ENCODE assay signal across 16 cellular contexts in the genomic region with DNA sequence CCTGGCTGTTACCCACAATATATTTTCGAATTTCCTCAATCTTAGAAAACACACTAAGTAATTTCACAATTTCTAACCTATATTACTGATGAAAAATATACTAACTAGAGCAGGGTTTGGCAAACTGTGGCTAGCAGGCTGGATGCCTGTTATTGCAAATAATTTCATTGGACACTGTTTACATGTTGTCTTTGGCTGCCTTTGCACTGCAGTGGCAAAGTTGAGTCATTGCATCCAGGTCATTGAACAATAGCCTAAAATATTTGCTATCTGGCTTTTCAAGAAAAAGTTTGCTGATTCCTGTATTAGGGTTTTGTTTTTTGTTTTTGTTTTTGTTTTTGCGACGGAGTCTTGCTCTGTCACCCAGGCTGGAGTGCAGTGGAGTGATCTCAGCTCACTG. TPM values are rescaled to one million over a fixed set of nuclear protein-coding genes. Genes with fewer than 3 reads are reported as not detected.
A peak's percentile ranks its signal among the peaks of the same experiment; 100 is the strongest.
DNase-seq lines count a peak whose midpoint lies in the region; ATAC-seq, FAIRE-seq and TF ChIP-seq lines count a peak whose summit lies in the region.
"Had no signal": no experiment of that assay in that cellular context is flagged by ENCODE, and none has a peak within 500 bp of the region (broad histone marks: within the 10 kb centered on the region; RNA-seq: fewer than 3 reads in every experiment).

No MANE protein-coding gene starts in this region.

- ATAC-seq in GM18517 (IDR thresholded peaks at IDR 0.05; ENCODE audit: unreplicated experiment) (no peak), GM21515 (IDR thresholded peaks at IDR 0.05; ENCODE audit: unreplicated experiment) (no peak)
- ATAC-seq: activated CD4-positive, CD25-positive, alpha-beta regulatory T cell treated with anti-CD3 and anti-CD28 coated beads, Interleukin-2, amount 50 U/mL, for 24 hours; stimulated activated effector memory CD8-positive, alpha-beta T cell treated with anti-CD3 and anti-CD28 coated beads, Interleukin-12 subunit alpha, Interleukin-12 subunit beta, amount 100 ng/mL, for 72 hours had no signal

- intact Hi-C loops in activated T-helper 2 cell treated with anti-CD3 and anti-CD28 coated beads, Interferon-gamma antibody, Interleukin-2, Interleukin-4, amounts not matched to agents 10 μg/mL and 5 μg/mL and 100 μg/mL, durations not matched to agents 14 hours and 24 hours and 36 hours (cut with micrococcal nuclease): no loop called here
- intact Hi-C loops in activated CD4-positive, alpha-beta memory T cell treated with anti-CD3 and anti-CD28 coated beads for 36 hours (cut with micrococcal nuclease): loop anchor here (5.0 kb wide), 1 partner anchor 48 kb away; the partner anchor contains the start of gene KIF11

- H3K4me3 ChIP-seq in bronchial epithelial cell (ENCODE audit: low read depth, low read length): no peak overlapping the region

- no peak overlapping the region for H3K4me3 Mint-ChIP-seq in activated T-helper 2 cell treated with anti-CD3 and anti-CD28 coated beads, Interferon-gamma antibody, Interleukin-2, Interleukin-4, amounts not matched to agents 10 μg/mL and 5 μg/mL and 100 μg/mL, durations not matched to agents 14 hours and 24 hours and 36 hours (ENCODE audit: low read depth)
- no peak overlapping the region for H3K4me3 Mint-ChIP-seq in activated CD4-positive, alpha-beta memory T cell treated with anti-CD3 and anti-CD28 coated beads for 36 hours
- H3K4me3 Mint-ChIP-seq: CD4-positive, CD25-positive, alpha-beta regulatory T cell; stimulated activated effector memory CD8-positive, alpha-beta T cell treated with anti-CD3 and anti-CD28 coated beads, Interleukin-12 subunit alpha, Interleukin-12 subunit beta, amount 100 ng/mL, for 72 hours had no signal

- peaks cover 9% of the 10 kb centered on the region for H3K4me1 Mint-ChIP-seq in activated T-helper 2 cell treated with anti-CD3 and anti-CD28 coated beads, Interferon-gamma antibody, Interleukin-2, Interleukin-4, amounts not matched to agents 10 μg/mL and 5 μg/mL and 100 μg/mL, durations not matched to agents 14 hours and 24 hours and 36 hours (ENCODE audit: low read depth)
- H3K4me1 Mint-ChIP-seq in activated CD4-positive, alpha-beta memory T cell treated with anti-CD3 and anti-CD28 coated beads for 36 hours (ENCODE audit: low read depth): peaks cover 5% of the 10 kb centered on the region

- H3K27me3 ChIP-seq in bronchial epithelial cell (ENCODE audit: control insufficient read depth, insufficient read depth, low read length): no peaks in the 10 kb centered on the region

- peak; percentile 65 for DNase-seq in AG20443 (ENCODE audit: low spot score)
- DNase-seq in bronchial epithelial cell (ENCODE audit: low read depth): peak; percentile 32
- peak; percentile 75 to 94 for DNase-seq in lung microvascular endothelial cell (ENCODE audit: low read depth in 2 of 2)
- no peak for DNase-seq in activated T-helper 2 cell treated with anti-CD3 and anti-CD28 coated beads, Interferon-gamma antibody, Interleukin-2, Interleukin-4, amounts not matched to agents 10 μg/mL and 5 μg/mL and 100 μg/mL, durations not matched to agents 14 hours and 24 hours and 36 hours (ENCODE audit: low spot score)
- no peak for DNase-seq in activated CD4-positive, alpha-beta memory T cell treated with anti-CD3 and anti-CD28 coated beads for 36 hours
- DNase-seq: amygdala; CD4-positive, CD25-positive, alpha-beta regulatory T cell; NCI-H2029; stimulated activated CD4-positive, alpha-beta T cell treated with anti-CD3 and anti-CD28 coated beads, Interleukin-2, amount 100 ng/mL, for 48 hours had no signal

- CTCF ChIA-PET in activated CD4-positive, alpha-beta memory T cell treated with anti-CD3 and anti-CD28 coated beads for 36 hours (lab: Charles Lee): no interaction called here

- H3K9me3 Mint-ChIP-seq in activated T-helper 2 cell treated with anti-CD3 and anti-CD28 coated beads, Interferon-gamma antibody, Interleukin-2, Interleukin-4, amounts not matched to agents 10 μg/mL and 5 μg/mL and 100 μg/mL, durations not matched to agents 14 hours and 24 hours and 36 hours: no peaks in the 10 kb centered on the region
- no peaks in the 10 kb centered on the region for H3K9me3 Mint-ChIP-seq in activated CD4-positive, alpha-beta memory T cell treated with anti-CD3 and anti-CD28 coated beads for 36 hours
- H3K9me3 Mint-ChIP-seq: CD4-positive, CD25-positive, alpha-beta regulatory T cell; stimulated activated effector memory CD8-positive, alpha-beta T cell treated with anti-CD3 and anti-CD28 coated beads, Interleukin-12 subunit alpha, Interleukin-12 subunit beta, amount 100 ng/mL, for 72 hours had no signal

- FAIRE-seq in bronchial epithelial cell (lab: Jason Lieb, UNC): no peak
- FAIRE-seq: endometrium had no signal

- H3K36me3 Mint-ChIP-seq in activated T-helper 2 cell treated with anti-CD3 and anti-CD28 coated beads, Interferon-gamma antibody, Interleukin-2, Interleukin-4, amounts not matched to agents 10 μg/mL and 5 μg/mL and 100 μg/mL, durations not matched to agents 14 hours and 24 hours and 36 hours (ENCODE audit: low read depth): peaks cover 56% of the 10 kb centered on the region
- peaks cover 34% of the 10 kb centered on the region for H3K36me3 Mint-ChIP-seq in activated CD4-positive, alpha-beta memory T cell treated with anti-CD3 and anti-CD28 coated beads for 36 hours
- H3K36me3 Mint-ChIP-seq: CD4-positive, CD25-positive, alpha-beta regulatory T cell had no signal

- 0 out of 2 replicates have a peak, but pooled peaks have one; percentile 11 for TF ChIP-seq CTCF in LNCAP (IDR thresholded peaks at IDR 0.05)
- TF ChIP-seq CTCF in bronchial epithelial cell (IDR thresholded peaks at IDR 0.05; ENCODE audit: insufficient read depth, low read length, severe bottlenecking): no peak

- POLR2A ChIA-PET in activated CD4-positive, alpha-beta memory T cell treated with anti-CD3 and anti-CD28 coated beads for 36 hours (lab: Charles Lee): no interaction called here

- no peaks in the 10 kb centered on the region for H3K27me3 Mint-ChIP-seq in activated T-helper 2 cell treated with anti-CD3 and anti-CD28 coated beads, Interferon-gamma antibody, Interleukin-2, Interleukin-4, amounts not matched to agents 10 μg/mL and 5 μg/mL and 100 μg/mL, durations not matched to agents 14 hours and 24 hours and 36 hours (ENCODE audit: low read depth)
- H3K27me3 Mint-ChIP-seq in activated CD4-positive, alpha-beta memory T cell treated with anti-CD3 and anti-CD28 coated beads for 36 hours: no peaks in the 10 kb centered on the region
- H3K27me3 Mint-ChIP-seq: CD4-positive, CD25-positive, alpha-beta regulatory T cell; progenitor cell of endocrine pancreas had no signal

- H3K27ac Mint-ChIP-seq in activated T-helper 2 cell treated with anti-CD3 and anti-CD28 coated beads, Interferon-gamma antibody, Interleukin-2, Interleukin-4, amounts not matched to agents 10 μg/mL and 5 μg/mL and 100 μg/mL, durations not matched to agents 14 hours and 24 hours and 36 hours: no peak overlapping the region
- no peak overlapping the region for H3K27ac Mint-ChIP-seq in activated CD4-positive, alpha-beta memory T cell treated with anti-CD3 and anti-CD28 coated beads for 36 hours
- H3K27ac Mint-ChIP-seq: CD4-positive, CD25-positive, alpha-beta regulatory T cell; progenitor cell of endocrine pancreas; stimulated activated effector memory CD8-positive, alpha-beta T cell treated with anti-CD3 and anti-CD28 coated beads, Interleukin-12 subunit alpha, Interleukin-12 subunit beta, amount 100 ng/mL, for 72 hours had no signal

- H3K36me3 ChIP-seq in bronchial epithelial cell (ENCODE audit: control insufficient read depth, insufficient read depth, low read length): no peaks in the 10 kb centered on the region

RNA-seq across cellular contexts. Expression of gene KIF11, which starts 47.2 kb away (rescaled TPM):
- total RNA-seq in bronchial epithelial cell (1.1 and 1.3 TPM in 2 replicates), lung microvascular endothelial cell (3.2 and 10.5 TPM in 2 replicates)
- 41.4 and 44.9 TPM in 2 replicates for total RNA-seq in activated T-helper 2 cell treated with anti-CD3 and anti-CD28 coated beads, Interferon-gamma antibody, Interleukin-2, Interleukin-4, amounts not matched to agents 10 μg/mL and 5 μg/mL and 100 μg/mL, durations not matched to agents 14 hours and 24 hours and 36 hours
- 10 to 100 TPM; 56.3 to 57.3 TPM for total RNA-seq in activated CD4-positive, alpha-beta memory T cell treated with anti-CD3 and anti-CD28 coated beads for 36 hours

RNA-seq across cellular contexts. Expression of gene HHEX, which starts 49.6 kb away (rescaled TPM):
- total RNA-seq in bronchial epithelial cell (0.26 and 0.38 TPM in 2 replicates), lung microvascular endothelial cell (38.8 and 62.1 TPM in 2 replicates)
- total RNA-seq in activated T-helper 2 cell treated with anti-CD3 and anti-CD28 coated beads, Interferon-gamma antibody, Interleukin-2, Interleukin-4, amounts not matched to agents 10 μg/mL and 5 μg/mL and 100 μg/mL, durations not matched to agents 14 hours and 24 hours and 36 hours: 0.32 and 0.46 TPM in 2 replicates
- under 1 TPM; 0.31 to 0.55 TPM for total RNA-seq in activated CD4-positive, alpha-beta memory T cell treated with anti-CD3 and anti-CD28 coated beads for 36 hours

Comparison
In these comparisons a context has a peak if more than half of its experiments do, and no peak if none do; other contexts are left out.
1. DNase-seq: peak in AG20443 (single experiment), bronchial epithelial cell (single experiment) and lung microvascular endothelial cell (2 of 2); none in activated T-helper 2 cell treated with anti-CD3 and anti-CD28 coated beads, Interferon-gamma antibody, Interleukin-2, Interleukin-4, amounts not matched to agents 10 μg/mL and 5 μg/mL and 100 μg/mL, durations not matched to agents 14 hours and 24 hours and 36 hours (single experiment) and activated CD4-positive, alpha-beta memory T cell treated with anti-CD3 and anti-CD28 coated beads for 36 hours (single experiment).
2. RNA of gene HHEX, which starts 49.6 kb away (total RNA-seq): 38.8 to 62.1 TPM in lung microvascular endothelial cell; 0.31 to 0.55 TPM in activated CD4-positive, alpha-beta memory T cell treated with anti-CD3 and anti-CD28 coated beads for 36 hours, 0.32 to 0.46 TPM in activated T-helper 2 cell treated with anti-CD3 and anti-CD28 coated beads, Interferon-gamma antibody, Interleukin-2, Interleukin-4, amounts not matched to agents 10 μg/mL and 5 μg/mL and 100 μg/mL, durations not matched to agents 14 hours and 24 hours and 36 hours and 0.26 to 0.38 TPM in bronchial epithelial cell; every median in the first group is over 10 times any median in the second.